In genomic region chr7:42914726-42915045, GRCh38 we compare ENCODE assay signal across 17 cellular contexts. TPM values are rescaled to one million over a fixed set of nuclear protein-coding genes. Genes with fewer than 3 reads are reported as not detected.
DNase-seq lines count a peak whose midpoint lies in the region; ATAC-seq, FAIRE-seq and TF ChIP-seq lines count a peak whose summit lies in the region.
"Had no signal": no experiment of that assay in that cellular context is flagged by ENCODE, and none has a peak within 500 bp of the region (broad histone marks: within the 10 kb centered on the region; RNA-seq: fewer than 3 reads in every experiment).

No MANE protein-coding gene starts in this region.

- POLR2A ChIA-PET in A673 (lab: Charles Lee; ENCODE audit: low non-redundant PET), result no interaction called here

- no peak overlapping the region for H3K4me3 ChIP-seq in A673 (ENCODE audit: low read depth, low read length, poor library complexity, severe bottlenecking)
- no peak overlapping the region for H3K4me3 ChIP-seq in astrocyte of the spinal cord (ENCODE audit: low read depth, low read length)
- H3K4me3 ChIP-seq: coronary artery, neural progenitor cell had no signal

- H3K9me3 Mint-ChIP-seq in memory B cell, result no peaks in the 10 kb centered on the region
- no peaks in the 10 kb centered on the region for H3K9me3 Mint-ChIP-seq in stimulated activated memory B cell treated with anti-CD40 and anti-IgM and Interleukin-4, amounts not matched to agents 10 μg/mL and 1 μg/mL and 100 μg/mL, for 72 hours
- H3K9me3 Mint-ChIP-seq: activated B cell treated with CpG ODN at 0.5 μM for 24 hours, neural progenitor cell had no signal

- FAIRE-seq in HTR-8/SVneo (lab: Jason Lieb, UNC), result no peak
- FAIRE-seq: frontal cortex, kidney had no signal

- H3K36me3 Mint-ChIP-seq in memory B cell, result peaks cover 18% of the 10 kb centered on the region
- peaks cover 51% of the 10 kb centered on the region for H3K36me3 Mint-ChIP-seq in stimulated activated memory B cell treated with anti-CD40 and anti-IgM and Interleukin-4, amounts not matched to agents 10 μg/mL and 1 μg/mL and 100 μg/mL, for 72 hours

- no peak overlapping the region for H3K4me3 Mint-ChIP-seq in memory B cell
- no peak overlapping the region for H3K4me3 Mint-ChIP-seq in stimulated activated memory B cell treated with anti-CD40 and anti-IgM and Interleukin-4, amounts not matched to agents 10 μg/mL and 1 μg/mL and 100 μg/mL, for 72 hours
- H3K4me3 Mint-ChIP-seq: activated B cell treated with CpG ODN at 0.5 μM for 24 hours, neural progenitor cell had no signal

- intact Hi-C loops in A673 (cut with micrococcal nuclease; ENCODE audit: unreplicated experiment), result no loop called here

- no peak for ATAC-seq in memory B cell (ENCODE audit: low read depth)
- no peak for ATAC-seq in HG02588 (IDR thresholded peaks at IDR 0.05; ENCODE audit: unreplicated experiment)
- ATAC-seq in stimulated activated memory B cell treated with anti-CD40 and anti-IgM and Interleukin-4, amounts not matched to agents 10 μg/mL and 1 μg/mL and 100 μg/mL, for 72 hours, result no peak
- ATAC-seq: HCT116 had no signal

- no peaks in the 10 kb centered on the region for H3K27me3 Mint-ChIP-seq in memory B cell
- H3K27me3 Mint-ChIP-seq in stimulated activated memory B cell treated with anti-CD40 and anti-IgM and Interleukin-4, amounts not matched to agents 10 μg/mL and 1 μg/mL and 100 μg/mL, for 72 hours, result no peaks in the 10 kb centered on the region
- H3K27me3 Mint-ChIP-seq: activated B cell treated with CpG ODN at 0.5 μM for 24 hours had no signal

- peaks cover 17% of the 10 kb centered on the region for H3K4me1 Mint-ChIP-seq in memory B cell
- H3K4me1 Mint-ChIP-seq in stimulated activated memory B cell treated with anti-CD40 and anti-IgM and Interleukin-4, amounts not matched to agents 10 μg/mL and 1 μg/mL and 100 μg/mL, for 72 hours, result peaks cover 31% of the 10 kb centered on the region

- peaks cover 12% of the 10 kb centered on the region for H3K4me1 ChIP-seq in A673 (ENCODE audit: insufficient read depth, low read length, poor library complexity, severe bottlenecking)

- CTCF ChIA-PET in A673 (lab: Charles Lee), result interaction anchor here (0.7 to 1.5 kb wide), 2 partner anchors 309 to 974 kb away, joined by 3 to 4 read pairs; no protein-coding TSS in a partner anchor

- no peak for TF ChIP-seq CTCF in A673 (conservative IDR thresholded peaks at IDR 0.05; ENCODE audit: low read depth, low read length)
- TF ChIP-seq CTCF in astrocyte of the spinal cord (IDR thresholded peaks at IDR 0.05; ENCODE audit: low read depth, low read length), result no peak

- in situ Hi-C loops in astrocyte of the spinal cord (cut with HindIII; ENCODE audit: low sequenced_read_pairs), result no loop called here

- peaks cover 29% of the 10 kb centered on the region for H3K36me3 ChIP-seq in A673 (ENCODE audit: insufficient read depth, low read length, poor library complexity, severe bottlenecking)

- H3K9me3 ChIP-seq in A673 (ENCODE audit: low read depth, low read length, poor library complexity, severe bottlenecking), result no peaks in the 10 kb centered on the region

- no TSS peak for BruUV-seq in A673 (replicated peaks; lab: Mats Ljungman, UMichigan)

- H3K27ac ChIP-seq in A673 (ENCODE audit: low read depth, low read length, poor library complexity, severe bottlenecking), result peak overlapping the region; percentile 35
- H3K27ac ChIP-seq: neural progenitor cell had no signal

- DNase-seq in A673 (ENCODE audit: low spot score), result no peak
- peak; percentile 3 for DNase-seq in MV-4-11 (lab: John Stamatoyannopoulos, UW)
- peak; percentile 36 for DNase-seq in astrocyte of the spinal cord (ENCODE audit: low read depth, low spot score)
- no peak for DNase-seq in memory B cell (ENCODE audit: low spot score in 2 of 2)
- no peak for DNase-seq in putamen (ENCODE audit: low spot score)
- no peak for DNase-seq in HTR-8/SVneo (ENCODE audit: insufficient read length, low spot score)
- DNase-seq: activated B cell treated with CpG ODN at 0.5 μM for 24 hours, DND-41, kidney, NCI-H187, SIG-M5 had no signal

- no peaks in the 10 kb centered on the region for H3K27me3 ChIP-seq in A673 (replicated peaks; ENCODE audit: insufficient read depth, low read depth, low read length, poor library complexity)
- H3K27me3 ChIP-seq: neural progenitor cell had no signal

- peak overlapping the region; percentile 69 for H3K27ac Mint-ChIP-seq in memory B cell
- H3K27ac Mint-ChIP-seq in stimulated activated memory B cell treated with anti-CD40 and anti-IgM and Interleukin-4, amounts not matched to agents 10 μg/mL and 1 μg/mL and 100 μg/mL, for 72 hours, result no peak overlapping the region
- H3K27ac Mint-ChIP-seq: neural progenitor cell had no signal

RNA-seq across cellular contexts. Expression of gene C7orf25, which starts 2.8 kb away (rescaled TPM):
- 5.6 and 7.3 TPM in 2 replicates for total RNA-seq in A673 (2021)

RNA-seq across cellular contexts. Expression of gene PSMA2, which starts 17.3 kb away (rescaled TPM):
- 182 and 193 TPM in 2 replicates for total RNA-seq in A673 (2021)

RNA-seq across cellular contexts. Expression of gene MRPL32, which starts 17.5 kb away (rescaled TPM):
- total RNA-seq in A673 (2021), result 88.3 and 102 TPM in 2 replicates

Comparison
In these comparisons a context has a peak if more than half of its experiments do, and no peak if none do; other contexts are left out.
1. DNase-seq: peak in MV-4-11 (single experiment) and astrocyte of the spinal cord (single experiment); none in A673 (single experiment), memory B cell (0 of 2), putamen (single experiment) and HTR-8/SVneo (single experiment).